Comparison of ENCODE assay signal across 17 cellular contexts in genomic region chr9:136759001-136759400, GRCh38. TPM values are rescaled to one million over a fixed set of nuclear protein-coding genes. Genes with fewer than 3 reads are reported as not detected.
"Had no signal": no experiment of that assay in that cellular context is flagged by ENCODE, and none has a peak within 500 bp of the region (broad histone marks: within the 10 kb centered on the region; RNA-seq: fewer than 3 reads in every experiment).

No MANE protein-coding gene starts in this region.

- H3K9ac ChIP-seq: neural progenitor cell had no signal

- H3K27ac Mint-ChIP-seq: activated naive CD8-positive, alpha-beta T cell; endodermal cell; naive thymus-derived CD8-positive, alpha-beta T cell; neural progenitor cell had no signal

- DNase-seq: amniotic stem cell, cortex of kidney, esophagus squamous epithelium had no signal

- H3K27ac ChIP-seq: esophagus squamous epithelium, gastroesophageal sphincter, neural progenitor cell, right atrium auricular region, stomach, suprapubic skin had no signal

- H3K4me1 Mint-ChIP-seq: endodermal cell had no signal

- H3K4me3 Mint-ChIP-seq: activated naive CD8-positive, alpha-beta T cell; endodermal cell; naive thymus-derived CD8-positive, alpha-beta T cell; neural progenitor cell had no signal

- H3K4me3 ChIP-seq: esophagus squamous epithelium, gastroesophageal sphincter, neural progenitor cell, right atrium auricular region, stomach, suprapubic skin, tibial nerve had no signal

- H3K9me3 ChIP-seq: psoas muscle had no signal

- H3K36me3 ChIP-seq: esophagus squamous epithelium, gastroesophageal sphincter, neural progenitor cell, right atrium auricular region, stomach, suprapubic skin, tibial nerve had no signal

RNA-seq across cellular contexts. Expression of gene LCN8, which starts 1.0 kb away (rescaled TPM):
- total RNA-seq: endodermal cell, esophagus squamous epithelium, gastroesophageal sphincter, left cardiac atrium, liver, osteocyte, right atrium auricular region, stomach, suprapubic skin, urinary bladder had no signal
- polyA plus RNA-seq: liver; naive thymus-derived CD8-positive, alpha-beta T cell; stomach; urinary bladder had no signal

RNA-seq across cellular contexts. Expression of gene LCN15, which starts 5.3 kb away (rescaled TPM):
- total RNA-seq: esophagus squamous epithelium; gastroesophageal sphincter; liver; naive thymus-derived CD8-positive, alpha-beta T cell; osteocyte; stomach; tibial nerve; urinary bladder had no signal
- polyA plus RNA-seq: liver; naive thymus-derived CD8-positive, alpha-beta T cell; stomach; urinary bladder had no signal

RNA-seq across cellular contexts. Expression of gene LCN6, which starts 10.7 kb away (rescaled TPM):
- total RNA-seq: endodermal cell; liver; naive thymus-derived CD8-positive, alpha-beta T cell; osteocyte; urinary bladder had no signal
- polyA plus RNA-seq: naive thymus-derived CD8-positive, alpha-beta T cell had no signal

RNA-seq across cellular contexts. Expression of gene LCN10, which starts 16.3 kb away (rescaled TPM):
- total RNA-seq: osteocyte, urinary bladder had no signal
